ENCODE assay signal across 23 cellular contexts in the genomic region with DNA sequence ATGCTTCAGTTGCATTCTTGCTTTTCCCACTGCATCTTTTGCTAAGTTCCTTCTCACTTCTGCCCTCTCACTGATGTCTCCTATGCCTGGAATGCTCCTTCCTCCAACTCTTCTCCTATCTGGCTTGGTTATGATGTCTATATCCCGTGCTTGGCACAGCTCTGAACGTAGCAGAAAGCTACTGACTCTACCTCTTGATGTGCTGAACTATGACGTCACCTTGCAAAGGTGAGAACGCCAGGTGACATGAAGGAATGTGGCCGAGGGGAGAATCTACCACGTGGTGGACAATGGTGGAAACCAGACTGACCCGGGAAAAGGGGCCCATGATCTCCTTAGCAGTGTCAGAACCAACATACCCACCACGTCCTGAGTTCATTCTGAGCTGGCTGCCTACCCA.
A peak's percentile ranks its signal among the peaks of the same experiment; 100 is the strongest.
DNase-seq lines count a peak whose midpoint lies in the region; ATAC-seq, FAIRE-seq and TF ChIP-seq lines count a peak whose summit lies in the region.
"Had no signal": no experiment of that assay in that cellular context is flagged by ENCODE, and none has a peak within 500 bp of the region (broad histone marks: within the 10 kb centered on the region; RNA-seq: fewer than 3 reads in every experiment).

No MANE protein-coding gene starts in this region.

- H3K27me3 ChIP-seq in HepG2 (ENCODE audit: control insufficient read depth in 1 of 2, insufficient read depth in 2 of 2, low read length in 2 of 2): peaks cover 0 to 62% of the 10 kb centered on the region in 2 experiments; a peak in 4 of 5 replicates
- no peaks in the 10 kb centered on the region for H3K27me3 ChIP-seq in right lobe of liver
- no peaks in the 10 kb centered on the region for H3K27me3 ChIP-seq in GM12878 (replicated peaks in 1 of 2; ENCODE audit: control insufficient read depth in 2 of 2, insufficient read depth in 2 of 2, low read length in 1 of 2)
- H3K27me3 ChIP-seq: BLaER1 treated with 17β-estradiol and CSF1 and Interleukin-3, amounts not matched to agents 10 nM and 100 nM had no signal

- CTCF ChIA-PET in HepG2 (lab: Yijun Ruan, JAX; ENCODE audit: low intra/inter-chr PET ratio, low total read pairs): no interaction called here
- CTCF ChIA-PET in GM12878 (lab: Yijun Ruan, JAX): no interaction called here

- TF ChIP-seq POLR2A in HepG2 (IDR thresholded peaks at IDR 0.05; ENCODE audit: insufficient read depth in 1 of 2, low read depth in 2 of 2, low read length in 2 of 2): no peak
- TF ChIP-seq POLR2A in right lobe of liver (IDR thresholded peaks at IDR 0.05): no peak
- TF ChIP-seq POLR2A in GM12878 (IDR thresholded peaks at IDR 0.05; ENCODE audit: low read depth, low read length): no peak

- H3K4me3 ChIP-seq in HepG2 (replicated peaks in 1 of 3; ENCODE audit: insufficient read depth in 1 of 3, low read depth in 2 of 3, low read length in 3 of 3) (no peak overlapping the region), right lobe of liver (no peak overlapping the region), GM12878 (no peak overlapping the region)
- H3K4me3 ChIP-seq: BLaER1 treated with 17β-estradiol and CSF1 and Interleukin-3, amounts not matched to agents 10 nM and 100 nM had no signal

- H3K4me1 ChIP-seq in HepG2 (ENCODE audit: insufficient read depth, low read length): no peaks in the 10 kb centered on the region
- H3K4me1 ChIP-seq in right lobe of liver: no peaks in the 10 kb centered on the region
- no peaks in the 10 kb centered on the region for H3K4me1 ChIP-seq in GM12878 (ENCODE audit: control insufficient read depth, insufficient read depth, low read length)

- DNase-seq in HepG2 (ENCODE audit: low spot score) (no peak), right lobe of liver (no peak), HTR-8/SVneo (ENCODE audit: insufficient read length, low spot score) (no peak), GM12878 (ENCODE audit: low read depth, low spot score) (no peak), activated gamma-delta T cell treated with Interleukin-2 at 50 U/mL for 16 hours (no peak), COLO668 (lab: John Stamatoyannopoulos, UW; ENCODE audit: unreplicated experiment) (no peak)
- DNase-seq: 8988T; AML-193; CD4-positive, alpha-beta T cell; CD8-positive, alpha-beta T cell; COR-L47; DMS 273 treated with DMSO at 0.1 percent for 48 hours; DMS153; DMS53; DMS79; DND-41; GDM1 had no signal

- H2AFZ ChIP-seq in HepG2 (ENCODE audit: low read length) (no peak overlapping the region), GM12878 (ENCODE audit: control insufficient read depth, low read depth, low read length) (no peak overlapping the region)

- RAD21 ChIA-PET in GM12878 (lab: Charles Lee; ENCODE audit: unreplicated experiment): no interaction called here

- in situ Hi-C loops in HepG2 (cut with HindIII; ENCODE audit: extremely low pct_ligation_motif_present, low pct_unique_long_range_greater_than_20kb) (no loop called here), GM12878 (cut with MboI) (no loop called here)

- FAIRE-seq in HepG2 (lab: Jason Lieb, UNC) (no peak), HTR-8/SVneo (lab: Jason Lieb, UNC) (peak; percentile 52), GM12878 (lab: Jason Lieb, UNC) (no peak)
- FAIRE-seq: A204.1, GM12891, GM19239 had no signal

- H3K36me3 ChIP-seq in HepG2 (replicated peaks in 1 of 2; ENCODE audit: control insufficient read depth in 1 of 2, insufficient read depth in 2 of 2, low read length in 2 of 2) (no peaks in the 10 kb centered on the region), right lobe of liver (no peaks in the 10 kb centered on the region), GM12878 (ENCODE audit: control insufficient read depth in 2 of 2, insufficient read depth in 2 of 2, low read length in 1 of 2) (no peaks in the 10 kb centered on the region)
- H3K36me3 ChIP-seq: BLaER1 treated with 17β-estradiol and CSF1 and Interleukin-3, amounts not matched to agents 10 nM and 100 nM had no signal

- TF ChIP-seq RAD21 in HepG2 (CRISPR knock-in tag; IDR thresholded peaks at IDR 0.05): no peak
- no peak for TF ChIP-seq RAD21 in GM12878 (IDR thresholded peaks at IDR 0.05; ENCODE audit: insufficient read depth, low read depth, low read length)

- POLR2A ChIA-PET in HepG2 (lab: Yijun Ruan, JAX) (no interaction called here), GM12878 (lab: Charles Lee) (no interaction called here)

- H3K79me2 ChIP-seq in HepG2 (ENCODE audit: insufficient read depth, low read length) (no peaks in the 10 kb centered on the region), GM12878 (ENCODE audit: control insufficient read depth, insufficient read depth, low read length) (no peaks in the 10 kb centered on the region)

- SMC1A ChIA-PET in GM12878 (lab: Charles Lee; ENCODE audit: uncharacterized antibody, unreplicated experiment): no interaction called here

- intact Hi-C loops in HepG2 (cut with micrococcal nuclease; ENCODE audit: unreplicated experiment): no loop called here
- intact Hi-C loops in right lobe of liver (cut with DNase I): no loop called here
- intact Hi-C loops in GM12878 (cut with micrococcal nuclease; ENCODE audit: unreplicated experiment): no loop called here

- H3K9me3 ChIP-seq in HepG2 (ENCODE audit: low read length): no peaks in the 10 kb centered on the region
- H3K9me3 ChIP-seq in right lobe of liver: no peaks in the 10 kb centered on the region
- H3K9me3 ChIP-seq in GM12878 (replicated peaks; ENCODE audit: control insufficient read depth, insufficient read depth, low read length): no peaks in the 10 kb centered on the region

- no peak for TF ChIP-seq CTCF in HepG2 (CRISPR knock-in tag; IDR thresholded peaks at IDR 0.05)
- no peak for TF ChIP-seq CTCF in right lobe of liver (IDR thresholded peaks at IDR 0.05)
- TF ChIP-seq CTCF in GM12878 (IDR thresholded peaks at IDR 0.05 in 2 of 3, conservative IDR thresholded peaks at IDR 0.05 in 1 of 3; ENCODE audit: control insufficient read depth in 2 of 3, extremely low read depth in 1 of 3, insufficient read depth in 1 of 3, low read depth in 3 of 3, low read length in 3 of 3): no peak

- no peak overlapping the region for H3K27ac ChIP-seq in HepG2 (ENCODE audit: extremely low read length, insufficient read depth, low read length)
- no peak overlapping the region for H3K27ac ChIP-seq in right lobe of liver
- no peak overlapping the region for H3K27ac ChIP-seq in GM12878 (ENCODE audit: control insufficient read depth, insufficient read depth)
- H3K27ac ChIP-seq: BLaER1 treated with 17β-estradiol and CSF1 and Interleukin-3, amounts not matched to agents 10 nM and 100 nM; C4-2B had no signal

- H3K4me2 ChIP-seq in HepG2 (ENCODE audit: low read depth, low read length) (no peak overlapping the region), GM12878 (ENCODE audit: control insufficient read depth, insufficient read depth) (no peak overlapping the region)

- no peak for ATAC-seq in HepG2
- ATAC-seq in right lobe of liver: no peak
- no peak for ATAC-seq in GM12878
- ATAC-seq in GM21515 (IDR thresholded peaks at IDR 0.05; ENCODE audit: unreplicated experiment): no peak
- ATAC-seq: CD8-positive, alpha-beta T cell had no signal

- H3K9ac ChIP-seq in HepG2 (ENCODE audit: insufficient read depth, low read depth, low read length) (no peak overlapping the region), GM12878 (ENCODE audit: control insufficient read depth, insufficient read depth, low read length) (no peak overlapping the region)
- H3K9ac ChIP-seq: BLaER1 treated with 17β-estradiol and CSF1 and Interleukin-3, amounts not matched to agents 10 nM and 100 nM had no signal

- H4K20me1 ChIP-seq in HepG2 (ENCODE audit: insufficient read depth, low read length) (no peaks in the 10 kb centered on the region), GM12878 (ENCODE audit: control insufficient read depth, insufficient read depth) (no peaks in the 10 kb centered on the region)
- H4K20me1 ChIP-seq: BLaER1 treated with 17β-estradiol and CSF1 and Interleukin-3, amounts not matched to agents 10 nM and 100 nM had no signal

- TF ChIP-seq EP300 in HepG2 (IDR thresholded peaks at IDR 0.05; ENCODE audit: low read depth in 2 of 2, low read length in 2 of 2): no peak
- no peak for TF ChIP-seq EP300 in HepG2 (CRISPR knock-in tag; IDR thresholded peaks at IDR 0.05; ENCODE audit: borderline replicate concordance)
- no peak for TF ChIP-seq EP300 in GM12878 (IDR thresholded peaks at IDR 0.05; ENCODE audit: borderline replicate concordance in 1 of 2, control insufficient read depth in 1 of 2, low read depth in 2 of 2, low read length in 2 of 2)

- WGBS in HepG2 (ENCODE audit: low lambda C conversion rate): 13% methylated on average over 8 of the region's 8 CpGs
- 56% methylated on average over 8 of the region's 8 CpGs for WGBS in right lobe of liver (ENCODE audit: insufficient coverage, low coverage, low lambda C conversion rate, missing lambda C conversion rate)
- 12% methylated on average over 8 of the region's 8 CpGs for WGBS in GM12878 (ENCODE audit: insufficient coverage, insufficient replicate concordance, low lambda C conversion rate, missing lambda C conversion rate)

- no TSS peak for BruUV-seq in HepG2 (replicated peaks; lab: Mats Ljungman, UMichigan)
- BruUV-seq in GM12878 (replicated peaks; lab: Mats Ljungman, UMichigan): no TSS peak

TF ChIP-seq in HepG2, 621 proteins besides CTCF, POLR2A, EP300 and RAD21:
- TF ChIP-seq CREB1 (IDR thresholded peaks at IDR 0.05): peak; percentile 97
- no peak for TF ChIP-seq CREB1 (CRISPR knock-in tag; IDR thresholded peaks at IDR 0.05)
- TF ChIP-seq ATF7 (IDR thresholded peaks at IDR 0.05): peak; percentile 99
- TF ChIP-seq ATF7 (CRISPR knock-in tag; IDR thresholded peaks at IDR 0.05): no peak
- TF ChIP-seq STAG1 (CRISPR knock-in tag; IDR thresholded peaks at IDR 0.05): no peak
